Comparison of ENCODE assay signal across 4 cellular contexts in genomic region chr19:47346024-47346423, GRCh38. TPM values are rescaled to one million over a fixed set of nuclear protein-coding genes. Genes with fewer than 3 reads are reported as not detected.
"Had no signal": no experiment of that assay in that cellular context is flagged by ENCODE, and none has a peak within 500 bp of the region (broad histone marks: within the 10 kb centered on the region; RNA-seq: fewer than 3 reads in every experiment).

No MANE protein-coding gene starts in this region.

RNA-seq across cellular contexts. Expression of gene C5AR2, which starts 14.0 kb away (rescaled TPM):
- total RNA-seq: activated CD4-positive, alpha-beta T cell treated with anti-CD3 and anti-CD28 coated beads for 36 hours; activated CD4-positive, alpha-beta T cell treated with anti-CD3 and anti-CD28 coated beads, Interleukin-2, amount 10 ng/mL, durations not matched to agents 24 days and 14 days; activated CD8-positive, alpha-beta memory T cell treated with anti-CD3 and anti-CD28 coated beads for 36 hours had no signal

RNA-seq across cellular contexts. Expression of gene C5AR1, which starts 36.4 kb away (rescaled TPM):
- total RNA-seq: activated CD4-positive, alpha-beta memory T cell treated with anti-CD3 and anti-CD28 coated beads, Interleukin-2, amount 10 ng/mL, durations not matched to agents 7 days and 5 days had no signal
